14 cellular contexts compared by ENCODE assay signal in the genomic region with DNA sequence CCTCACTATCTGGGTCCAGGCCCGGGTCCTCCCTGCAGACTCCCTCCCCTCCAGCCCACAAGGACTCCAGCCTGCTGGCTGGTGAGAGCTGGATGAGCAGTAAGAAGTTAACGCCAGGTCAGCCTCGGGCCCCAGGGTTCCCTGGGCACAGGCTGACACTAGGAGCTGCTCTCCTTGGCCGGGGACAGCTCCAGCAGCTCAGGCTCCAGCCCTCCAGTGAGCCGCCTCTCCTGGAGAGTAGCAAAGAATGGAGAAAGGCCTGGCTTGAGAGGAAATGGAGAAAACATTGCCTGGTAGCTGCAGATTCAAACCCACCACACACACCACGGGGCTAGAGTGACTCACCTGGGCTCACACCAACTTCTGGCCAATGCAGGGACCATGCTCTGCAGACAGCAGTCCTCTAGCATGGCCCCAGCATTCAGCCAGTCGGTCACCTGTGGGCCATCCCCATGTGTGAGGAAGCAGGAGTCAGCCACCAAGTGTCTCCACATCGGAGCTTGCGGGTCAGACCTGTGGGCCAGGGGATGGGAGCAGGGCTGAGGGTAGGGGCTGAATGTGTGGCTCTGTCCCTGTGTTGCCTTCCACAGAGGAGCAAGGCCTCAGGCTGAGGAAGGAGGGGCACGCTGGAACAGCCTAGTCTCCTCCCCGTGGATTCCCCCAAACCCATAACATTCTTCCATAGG. TPM values are rescaled to one million over a fixed set of nuclear protein-coding genes. Genes with fewer than 3 reads are reported as not detected.
A peak's percentile ranks its signal among the peaks of the same experiment; 100 is the strongest.
DNase-seq lines count a peak whose midpoint lies in the region; ATAC-seq, FAIRE-seq and TF ChIP-seq lines count a peak whose summit lies in the region.
"Had no signal": no experiment of that assay in that cellular context is flagged by ENCODE, and none has a peak within 500 bp of the region (broad histone marks: within the 10 kb centered on the region; RNA-seq: fewer than 3 reads in every experiment).

No MANE protein-coding gene starts in this region.

- H3K27me3 Mint-ChIP-seq in CD8-positive, alpha-beta memory T cell, result peaks cover 0 to 1% of the 10 kb centered on the region in 2 donors

- TF ChIP-seq EP300 in GM12878 (IDR thresholded peaks at IDR 0.05; ENCODE audit: borderline replicate concordance in 1 of 2, control insufficient read depth in 1 of 2, low read depth in 2 of 2, low read length in 2 of 2), result no peak

- no peak for TF ChIP-seq CTCF in GM12878 (IDR thresholded peaks at IDR 0.05 in 2 of 3, conservative IDR thresholded peaks at IDR 0.05 in 1 of 3; ENCODE audit: control insufficient read depth in 2 of 3, extremely low read depth in 1 of 3, insufficient read depth in 1 of 3, low read depth in 3 of 3, low read length in 3 of 3)
- no peak for TF ChIP-seq CTCF in osteoblast (IDR thresholded peaks at IDR 0.05; ENCODE audit: extremely low read depth, low read depth, low read length)

- ATAC-seq in GM12878, result no peak
- ATAC-seq in GM18868 (IDR thresholded peaks at IDR 0.05; ENCODE audit: unreplicated experiment), result no peak
- no peak for ATAC-seq in HG03460 (IDR thresholded peaks at IDR 0.05; ENCODE audit: unreplicated experiment)

- H3K4me1 ChIP-seq in CD8-positive, alpha-beta memory T cell (ENCODE audit: insufficient read depth, low read length), result peaks cover 53% of the 10 kb centered on the region
- H3K4me1 ChIP-seq in GM12878 (ENCODE audit: control insufficient read depth, insufficient read depth, low read length), result peaks cover 30% of the 10 kb centered on the region
- peaks cover 8% of the 10 kb centered on the region for H3K4me1 ChIP-seq in osteoblast (ENCODE audit: insufficient read depth, low read length)

- TF ChIP-seq POLR2A in GM12878 (IDR thresholded peaks at IDR 0.05; ENCODE audit: low read depth, low read length), result peak; percentile 59

- peaks cover 31 to 55% (median 33%) of the 10 kb centered on the region in 3 donors for H3K4me1 Mint-ChIP-seq in CD8-positive, alpha-beta memory T cell

- RAD21 ChIA-PET in GM12878 (lab: Charles Lee; ENCODE audit: unreplicated experiment), result interaction anchor here (1.0 kb wide), 1 partner anchor 17 kb away, joined by 3 read pairs; no protein-coding TSS in a partner anchor

- SMC1A ChIA-PET in GM12878 (lab: Charles Lee; ENCODE audit: uncharacterized antibody, unreplicated experiment), result no interaction called here

- CTCF ChIA-PET in CD8-positive, alpha-beta memory T cell (lab: Charles Lee), result interaction anchor here (0.9 to 16.7 kb wide), 6 partner anchors 20 to 138 kb away, joined by 3 to 174 read pairs (median 5); a partner anchor contains a TSS
- CTCF ChIA-PET in GM12878 (lab: Yijun Ruan, JAX), result interaction anchor here (0.8 to 12.6 kb wide), 5 partner anchors 17 to 124 kb away, joined by 3 to 190 read pairs (median 5); a partner anchor contains a TSS

- no peaks in the 10 kb centered on the region for H3K9me3 Mint-ChIP-seq in CD8-positive, alpha-beta memory T cell

- H4K20me1 ChIP-seq in GM12878 (ENCODE audit: control insufficient read depth, insufficient read depth) (no peaks in the 10 kb centered on the region), osteoblast (ENCODE audit: insufficient read depth, low read length) (peaks cover 4% of the 10 kb centered on the region)

- no peak overlapping the region for H3K9ac ChIP-seq in GM12878 (ENCODE audit: control insufficient read depth, insufficient read depth, low read length)

- DNase-seq in CD8-positive, alpha-beta memory T cell, result no peak
- DNase-seq in HuH-7.5 (ENCODE audit: low spot score), result peak; percentile 24
- DNase-seq in GM12878 (ENCODE audit: low read depth, low spot score), result no peak
- DNase-seq in osteoblast (ENCODE audit: insufficient read length, low spot score, missing footprints), result peak; percentile 77
- no peak for DNase-seq in NOMO-1 treated with dmso at 0.1 percent for 144 hours (lab: John Stamatoyannopoulos, UW; ENCODE audit: unreplicated experiment)
- DNase-seq: activated CD4-positive, alpha-beta T cell treated with anti-CD3 and anti-CD28 coated beads for 4 hours; activated naive CD4-positive, alpha-beta T cell treated with Interleukin-2 at 50 U/mL for 16 hours; cortex of kidney; HCEC 1CT; NCI-H526; sigmoid colon had no signal

- POLR2A ChIA-PET in CD8-positive, alpha-beta memory T cell (lab: Charles Lee), result interaction anchor here (0.9 to 1.1 kb wide), 2 partner anchors 19 to 21 kb away, joined by 3 to 5 read pairs; a partner anchor contains a TSS
- POLR2A ChIA-PET in GM12878 (lab: Charles Lee), result no interaction called here

- no peaks in the 10 kb centered on the region for H3K27me3 ChIP-seq in CD8-positive, alpha-beta memory T cell (ENCODE audit: insufficient read depth, low read length, poor library complexity, severe bottlenecking)
- no peaks in the 10 kb centered on the region for H3K27me3 ChIP-seq in GM12878 (replicated peaks in 1 of 2; ENCODE audit: control insufficient read depth in 2 of 2, insufficient read depth in 2 of 2, low read length in 1 of 2)
- peaks cover 2% of the 10 kb centered on the region for H3K27me3 ChIP-seq in osteoblast (ENCODE audit: insufficient read depth, low read length)

- no peak overlapping the region for H3K4me3 Mint-ChIP-seq in CD8-positive, alpha-beta memory T cell

- H3K36me3 ChIP-seq in CD8-positive, alpha-beta memory T cell (ENCODE audit: insufficient read depth, low read length), result peaks cover 5% of the 10 kb centered on the region
- H3K36me3 ChIP-seq in GM12878 (ENCODE audit: control insufficient read depth in 2 of 2, insufficient read depth in 2 of 2, low read length in 1 of 2), result peaks cover 10 to 14% of the 10 kb centered on the region in 2 experiments; a peak in 3 of 4 replicates
- H3K36me3 ChIP-seq in osteoblast (ENCODE audit: insufficient read depth, low read length), result no peaks in the 10 kb centered on the region

- H3K4me2 ChIP-seq in GM12878 (ENCODE audit: control insufficient read depth, insufficient read depth), result no peak overlapping the region
- H3K4me2 ChIP-seq in osteoblast (ENCODE audit: insufficient read depth, low read length), result no peak overlapping the region

- H3K79me2 ChIP-seq in GM12878 (ENCODE audit: control insufficient read depth, insufficient read depth, low read length) (no peaks in the 10 kb centered on the region), osteoblast (ENCODE audit: insufficient read depth, low read length) (no peaks in the 10 kb centered on the region)

- WGBS in GM12878 (ENCODE audit: insufficient coverage, insufficient replicate concordance, low lambda C conversion rate, missing lambda C conversion rate), result 63% methylated on average over 11 of the region's 11 CpGs

- no peaks in the 10 kb centered on the region for H3K9me3 ChIP-seq in CD8-positive, alpha-beta memory T cell (ENCODE audit: low read length)
- H3K9me3 ChIP-seq in GM12878 (replicated peaks; ENCODE audit: control insufficient read depth, insufficient read depth, low read length) (no peaks in the 10 kb centered on the region), osteoblast (ENCODE audit: low read depth, low read length) (no peaks in the 10 kb centered on the region)
- H3K9me3 ChIP-seq: sigmoid colon had no signal

- BruUV-seq in GM12878 (replicated peaks; lab: Mats Ljungman, UMichigan), result TSS peak; percentile 32

- no peak overlapping the region for H2AFZ ChIP-seq in GM12878 (ENCODE audit: control insufficient read depth, low read depth, low read length)
- H2AFZ ChIP-seq in osteoblast (ENCODE audit: low read length), result no peak overlapping the region

- H3K4me3 ChIP-seq in CD8-positive, alpha-beta memory T cell (ENCODE audit: low read length), result no peak overlapping the region
- no peak overlapping the region for H3K4me3 ChIP-seq in GM12878
- no peak overlapping the region for H3K4me3 ChIP-seq in osteoblast (ENCODE audit: insufficient read depth, low read length)
- H3K4me3 ChIP-seq: sigmoid colon had no signal

- in situ Hi-C loops in GM12878 (cut with MboI), result no loop called here

- peaks cover 0 to 35% (median 3%) of the 10 kb centered on the region in 3 donors for H3K36me3 Mint-ChIP-seq in CD8-positive, alpha-beta memory T cell

- intact Hi-C loops in GM12878 (cut with micrococcal nuclease; ENCODE audit: unreplicated experiment), result no loop called here

- peak overlapping the region in 7 of 8 donors; percentile 23 to 88 (median 78) for H3K27ac Mint-ChIP-seq in CD8-positive, alpha-beta memory T cell

- FAIRE-seq in GM12878 (lab: Jason Lieb, UNC), result no peak
- FAIRE-seq: D721Med had no signal

- no peak for TF ChIP-seq RAD21 in GM12878 (IDR thresholded peaks at IDR 0.05; ENCODE audit: insufficient read depth, low read depth, low read length)

- H3K27ac ChIP-seq in CD8-positive, alpha-beta memory T cell (ENCODE audit: low read depth, low read length), result no peak overlapping the region
- no peak overlapping the region for H3K27ac ChIP-seq in GM12878 (ENCODE audit: control insufficient read depth, insufficient read depth)
- H3K27ac ChIP-seq in osteoblast (ENCODE audit: low read depth, low read length), result no peak overlapping the region
- H3K27ac ChIP-seq: sigmoid colon had no signal

RNA-seq across cellular contexts. Expression of a gene that starts 6.5 kb away (rescaled TPM):
- total RNA-seq in CD8-positive, alpha-beta memory T cell, result 10 to 100 TPM; 13.9 to 14.3 TPM
- 0.56 TPM for polyA plus RNA-seq in CD8-positive, alpha-beta memory T cell
- 2.1 TPM in 1 of 2 replicates, not detected in the other for total RNA-seq in GM12878 (2013; cell fraction: nucleolus; rRNA removed)
- total RNA-seq in GM12878 (2014; rRNA removed) (1.8 and 1.9 TPM in 2 replicates), GM12878 (2014; rRNA removed; fragmentation: Illumina TruSeq; extraction: Trizol) (0.18 and 0.83 TPM in 2 replicates), GM12878 (2021) (7.0 and 8.3 TPM in 2 replicates), osteoblast (not detected in 2 replicates)
- 4.0 TPM for polyA plus RNA-seq in GM12878 (2011; ENCODE audit: low read depth)
- polyA plus RNA-seq in GM12878 (2011; rRNA removed) (0.19 and 0.60 TPM in 2 replicates), GM12878 (2014; fragmentation: Illumina TruSeq; extraction: Trizol) (0.15 TPM in 1 of 2 replicates, not detected in the other), GM12878 (2014; fragmentation: Nextera tagmentation; extraction: Ambion mirVana) (1 to 10 TPM in 1 of 2 experiments, under 1 TPM in 1; 0.14 to 1.1 TPM), GM12878 (2014; rRNA removed) (8.6 and 12.5 TPM in 2 replicates), GM12878 (2016; fragmentation: Nextera tagmentation; extraction: Ambion mirVana) (1 to 10 TPM; 1.1 to 2.8 TPM)
- 0.81 and 1.7 TPM in 2 replicates for polyA plus RNA-seq in GM12878 (2011; cell fraction: cytosol; rRNA removed)
- polyA plus RNA-seq in GM12878 (2011; cell fraction: nucleus; rRNA removed), result 21.7 and 26.8 TPM in 2 replicates
- 5.1 and 6.3 TPM in 2 replicates for polyA plus RNA-seq in GM12878 (2012)
- polyA minus RNA-seq in GM12878 (2011; rRNA and poly(A)+ RNA removed), result not detected in 2 replicates
- polyA minus RNA-seq in GM12878 (2011; cell fraction: cytosol; rRNA and poly(A)+ RNA removed), result not detected in 2 replicates
- polyA minus RNA-seq in GM12878 (2011; cell fraction: nucleus; rRNA and poly(A)+ RNA removed), result 1.5 and 3.0 TPM in 2 replicates

RNA-seq across cellular contexts. Expression of a gene that starts 18.7 kb away (rescaled TPM):
- total RNA-seq in CD8-positive, alpha-beta memory T cell, result 100 to 1,000 TPM; 101 to 109 TPM
- 153 TPM for polyA plus RNA-seq in CD8-positive, alpha-beta memory T cell
- total RNA-seq in GM12878 (2013; cell fraction: nucleolus; rRNA removed), result 63.4 and 80.4 TPM in 2 replicates
- total RNA-seq in GM12878 (2014; rRNA removed) (38.1 and 41.9 TPM in 2 replicates), GM12878 (2014; rRNA removed; fragmentation: Illumina TruSeq; extraction: Trizol) (10.9 and 11.9 TPM in 2 replicates), GM12878 (2021) (82.6 and 96.7 TPM in 2 replicates), osteoblast (14.5 and 18.0 TPM in 2 replicates)
- polyA plus RNA-seq in GM12878 (2011; ENCODE audit: low read depth), result 11.7 TPM
- polyA plus RNA-seq in GM12878 (2011; rRNA removed) (7.6 and 15.4 TPM in 2 replicates), GM12878 (2014; fragmentation: Illumina TruSeq; extraction: Trizol) (2.7 and 10.8 TPM in 2 replicates), GM12878 (2014; fragmentation: Nextera tagmentation; extraction: Ambion mirVana) (1 to 10 TPM in 1 of 2 experiments, under 1 TPM in 1; 0.58 to 1.7 TPM), GM12878 (2014; rRNA removed) (68.0 and 84.2 TPM in 2 replicates), GM12878 (2016; fragmentation: Nextera tagmentation; extraction: Ambion mirVana) (10 to 100 TPM; 41.4 to 64.0 TPM)
- polyA plus RNA-seq in GM12878 (2011; cell fraction: cytosol; rRNA removed), result 17.3 and 25.9 TPM in 2 replicates
- polyA plus RNA-seq in GM12878 (2011; cell fraction: nucleus; rRNA removed), result 141 and 178 TPM in 2 replicates
- polyA plus RNA-seq in GM12878 (2012), result 29.9 and 33.1 TPM in 2 replicates
- polyA minus RNA-seq in GM12878 (2011; rRNA and poly(A)+ RNA removed), result 9.2 and 21.5 TPM in 2 replicates
- polyA minus RNA-seq in GM12878 (2011; cell fraction: cytosol; rRNA and poly(A)+ RNA removed), result 10.2 and 24.1 TPM in 2 replicates
- 31.4 and 55.1 TPM in 2 replicates for polyA minus RNA-seq in GM12878 (2011; cell fraction: nucleus; rRNA and poly(A)+ RNA removed)

RNA-seq across cellular contexts. Expression of a gene that starts 18.9 kb away (rescaled TPM):
- total RNA-seq in CD8-positive, alpha-beta memory T cell, result under 1 TPM; 0.47 to 0.50 TPM
- not detected for polyA plus RNA-seq in CD8-positive, alpha-beta memory T cell
- total RNA-seq in GM12878 (2013; cell fraction: nucleolus; rRNA removed), result 1.7 and 2.4 TPM in 2 replicates
- total RNA-seq in GM12878 (2014; rRNA removed) (0.11 and 0.16 TPM in 2 replicates), GM12878 (2014; rRNA removed; fragmentation: Illumina TruSeq; extraction: Trizol) (0.23 and 0.31 TPM in 2 replicates), GM12878 (2021) (not detected in 2 replicates), osteoblast (under 0.01 and 0.36 TPM in 2 replicates)
- polyA plus RNA-seq in GM12878 (2011; ENCODE audit: low read depth), result not detected
- polyA plus RNA-seq in GM12878 (2011; rRNA removed) (0.78 and 0.96 TPM in 2 replicates), GM12878 (2014; fragmentation: Illumina TruSeq; extraction: Trizol) (0.24 TPM in 1 of 2 replicates, not detected in the other), GM12878 (2014; fragmentation: Nextera tagmentation; extraction: Ambion mirVana) (not detected), GM12878 (2014; rRNA removed) (0.30 and 0.60 TPM in 2 replicates), GM12878 (2016; fragmentation: Nextera tagmentation; extraction: Ambion mirVana) (under 1 TPM in 1 of 2 experiments, not detected in 1; 0.19 TPM)
- 0.74 and 0.88 TPM in 2 replicates for polyA plus RNA-seq in GM12878 (2011; cell fraction: cytosol; rRNA removed)
- polyA plus RNA-seq in GM12878 (2011; cell fraction: nucleus; rRNA removed), result 2.2 and 2.8 TPM in 2 replicates
- polyA plus RNA-seq in GM12878 (2012), result 0.09 and 0.48 TPM in 2 replicates
- polyA minus RNA-seq in GM12878 (2011; rRNA and poly(A)+ RNA removed), result 1.2 and 2.0 TPM in 2 replicates
- not detected in 2 replicates for polyA minus RNA-seq in GM12878 (2011; cell fraction: cytosol; rRNA and poly(A)+ RNA removed)
- polyA minus RNA-seq in GM12878 (2011; cell fraction: nucleus; rRNA and poly(A)+ RNA removed), result 0.73 and 1.2 TPM in 2 replicates

RNA-seq across cellular contexts. Expression of a gene that starts 28.2 kb away (rescaled TPM):
- 10 to 100 TPM; 60.5 to 63.1 TPM for total RNA-seq in CD8-positive, alpha-beta memory T cell
- polyA plus RNA-seq in CD8-positive, alpha-beta memory T cell, result 36.2 TPM
- total RNA-seq in GM12878 (2013; cell fraction: nucleolus; rRNA removed), result 48.5 and 51.9 TPM in 2 replicates
- total RNA-seq in GM12878 (2014; rRNA removed) (47.8 and 60.3 TPM in 2 replicates), GM12878 (2014; rRNA removed; fragmentation: Illumina TruSeq; extraction: Trizol) (14.9 and 18.0 TPM in 2 replicates), GM12878 (2021) (71.5 and 75.1 TPM in 2 replicates), osteoblast (6.5 and 9.4 TPM in 2 replicates)
- polyA plus RNA-seq in GM12878 (2011; ENCODE audit: low read depth), result 7.2 TPM
- polyA plus RNA-seq in GM12878 (2011; rRNA removed) (10.2 and 24.2 TPM in 2 replicates), GM12878 (2014; fragmentation: Illumina TruSeq; extraction: Trizol) (6.6 and 15.6 TPM in 2 replicates), GM12878 (2014; fragmentation: Nextera tagmentation; extraction: Ambion mirVana) (1 to 10 TPM in 1 of 2 experiments, under 1 TPM in 1; 0.90 to 1.1 TPM), GM12878 (2014; rRNA removed) (47.0 and 50.2 TPM in 2 replicates), GM12878 (2016; fragmentation: Nextera tagmentation; extraction: Ambion mirVana) (10 to 100 TPM; 26.7 to 27.0 TPM)
- polyA plus RNA-seq in GM12878 (2011; cell fraction: cytosol; rRNA removed), result 25.0 and 44.5 TPM in 2 replicates
- polyA plus RNA-seq in GM12878 (2011; cell fraction: nucleus; rRNA removed), result 54.0 and 54.7 TPM in 2 replicates
- 25.3 and 36.4 TPM in 2 replicates for polyA plus RNA-seq in GM12878 (2012)
- polyA minus RNA-seq in GM12878 (2011; rRNA and poly(A)+ RNA removed), result 16.2 and 34.8 TPM in 2 replicates
- 16.7 and 18.5 TPM in 2 replicates for polyA minus RNA-seq in GM12878 (2011; cell fraction: cytosol; rRNA and poly(A)+ RNA removed)
- 25.1 and 38.4 TPM in 2 replicates for polyA minus RNA-seq in GM12878 (2011; cell fraction: nucleus; rRNA and poly(A)+ RNA removed)

RNA-seq across cellular contexts. Expression of a gene that starts 35.0 kb away (rescaled TPM):
- 1 to 10 TPM; 6.8 TPM for total RNA-seq in CD8-positive, alpha-beta memory T cell
- polyA plus RNA-seq in CD8-positive, alpha-beta memory T cell, result 1.6 TPM
- total RNA-seq in GM12878 (2013; cell fraction: nucleolus; rRNA removed), result 1.6 TPM in 1 of 2 replicates, not detected in the other
- 0.85 and 0.87 TPM in 2 replicates for total RNA-seq in GM12878 (2014; rRNA removed)
- total RNA-seq in GM12878 (2014; rRNA removed; fragmentation: Illumina TruSeq; extraction: Trizol), result 0.32 and 0.40 TPM in 2 replicates
- total RNA-seq in GM12878 (2021), result 2.5 and 3.4 TPM in 2 replicates
- 1.1 TPM for polyA plus RNA-seq in GM12878 (2011; ENCODE audit: low read depth)
- 0.56 and 0.88 TPM in 2 replicates for polyA plus RNA-seq in GM12878 (2011; rRNA removed)
- polyA plus RNA-seq in GM12878 (2011; cell fraction: cytosol; rRNA removed), result 1.1 and 1.4 TPM in 2 replicates
- 8.6 and 9.6 TPM in 2 replicates for polyA plus RNA-seq in GM12878 (2011; cell fraction: nucleus; rRNA removed)
- polyA plus RNA-seq in GM12878 (2012), result 4.3 and 5.7 TPM in 2 replicates
- 0.57 and 1.0 TPM in 2 replicates for polyA plus RNA-seq in GM12878 (2014; fragmentation: Illumina TruSeq; extraction: Trizol)
- polyA plus RNA-seq in GM12878 (2014; fragmentation: Nextera tagmentation; extraction: Ambion mirVana), result under 1 TPM; 0.27 to 0.45 TPM
- 2.2 and 2.9 TPM in 2 replicates for polyA plus RNA-seq in GM12878 (2014; rRNA removed)
- polyA plus RNA-seq in GM12878 (2016; fragmentation: Nextera tagmentation; extraction: Ambion mirVana), result 1 to 10 TPM; 1.8 to 2.7 TPM
- polyA minus RNA-seq in GM12878 (2011; rRNA and poly(A)+ RNA removed), result 0.36 TPM in 1 of 2 replicates, not detected in the other
- polyA minus RNA-seq in GM12878 (2011; cell fraction: cytosol; rRNA and poly(A)+ RNA removed), result not detected in 2 replicates
- polyA minus RNA-seq in GM12878 (2011; cell fraction: nucleus; rRNA and poly(A)+ RNA removed), result 1.8 and 2.7 TPM in 2 replicates
- 231 and 259 TPM in 2 replicates for total RNA-seq in osteoblast

Comparison
In these comparisons a context has a peak if more than half of its experiments do, and no peak if none do; other contexts are left out.
1. DNase-seq: peak in HuH-7.5 (single experiment) and osteoblast (single experiment); none in CD8-positive, alpha-beta memory T cell (0 of 5), GM12878 (single experiment) and NOMO-1 treated with dmso at 0.1 percent for 144 hours (single experiment).